Comparison of ENCODE assay signal across 27 cellular contexts in the genomic region with DNA sequence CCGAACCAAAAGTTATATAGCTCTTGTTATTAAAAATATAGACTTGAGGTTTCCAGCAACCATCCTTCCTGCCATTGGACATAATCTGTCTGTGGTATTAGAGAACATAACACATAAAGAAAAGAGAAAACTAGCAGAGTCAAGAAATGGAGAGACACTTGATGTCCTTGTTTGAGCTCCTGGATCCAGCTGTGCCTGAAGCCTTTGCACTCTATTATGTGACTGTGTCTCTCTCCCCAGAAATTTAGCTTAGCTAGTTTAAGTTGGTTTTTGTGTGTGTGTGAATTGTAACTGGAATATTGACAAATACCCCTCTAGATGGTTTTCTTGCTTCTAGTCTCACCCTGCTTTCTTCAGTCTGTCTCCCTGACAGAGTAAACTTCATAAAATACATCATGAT.
"Had no signal": no experiment of that assay in that cellular context is flagged by ENCODE, and none has a peak within 500 bp of the region (broad histone marks: within the 10 kb centered on the region; RNA-seq: fewer than 3 reads in every experiment).

No MANE protein-coding gene starts in this region.

- FAIRE-seq: urothelium cell line had no signal

- H3K4me1 ChIP-seq: tibial artery, uterus had no signal

- H3K4me3 ChIP-seq: stomach, suprapubic skin, testis, thoracic aorta, thyroid gland, tibial artery, tibial nerve, transverse colon, upper lobe of left lung, upper lobe of right lung, uterus, vagina had no signal

- DNase-seq: stimulated activated CD4-positive, alpha-beta T cell treated with anti-CD3 and anti-CD28 coated beads, Interleukin-2, amount 100 ng/mL, for 48 hours; stimulated activated CD4-positive, alpha-beta T cell treated with anti-CD3 and anti-CD28 coated beads, Interleukin-4, amount 100 ng/mL, for 1 hour; stimulated activated CD4-positive, alpha-beta T cell treated with anti-CD3 and anti-CD28 coated beads, Interleukin-4, amount 100 ng/mL, for 24 hours; stimulated activated CD4-positive, alpha-beta T cell treated with anti-CD3 and anti-CD28 coated beads, Interleukin-4, amount 100 ng/mL, for 4 hours; stimulated activated CD8-positive, alpha-beta memory T cell treated with anti-CD3 and anti-CD28 coated beads, Interleukin-4, amount 100 ng/mL, for 48 hours; stimulated activated naive B cell treated with anti-CD40 and anti-IgM and Interleukin-4, amounts not matched to agents 10 μg/mL and 1 μg/mL and 100 μg/mL, for 72 hours; stimulated activated naive CD4-positive, alpha-beta T cell; stimulated activated naive CD4-positive, alpha-beta T cell treated with Interleukin-2 at 50 U/mL for 16 hours; stimulated activated naive CD8-positive, alpha-beta T cell treated with anti-CD3 and anti-CD28 coated beads, Interleukin-15, amount 100 ng/mL, for 72 hours; stimulated activated naive CD8-positive, alpha-beta T cell treated with anti-CD3 and anti-CD28 coated beads, Interleukin-15, Interleukin-2, amounts not matched to agents 100 U/mL and 50 U/mL, for 24 hours; stomach; substantia nigra; testis; thyroid gland; tibial artery; transverse colon; trophoblast cell; upper lobe of left lung; upper lobe of right lung; uterus had no signal

- H3K36me3 ChIP-seq: stomach, suprapubic skin, thoracic aorta, thyroid gland, tibial artery, tibial nerve, transverse colon, upper lobe of left lung, upper lobe of right lung, uterus, vagina had no signal

- H3K9me3 ChIP-seq: stomach, suprapubic skin, testis, thoracic aorta, thyroid gland, tibial artery, tibial nerve, transverse colon, upper lobe of left lung, upper lobe of right lung, uterus, vagina had no signal

- ATAC-seq: stimulated activated effector memory CD8-positive, alpha-beta T cell treated with anti-CD3 and anti-CD28 coated beads, Interleukin-12 subunit alpha, Interleukin-12 subunit beta, amount 100 ng/mL, for 72 hours; stimulated activated memory B cell treated with anti-CD40 and anti-IgM and Interleukin-4, amounts not matched to agents 10 μg/mL and 1 μg/mL and 100 μg/mL, for 72 hours; stimulated activated naive B cell treated with anti-CD40 and anti-IgM and Interleukin-4, amounts not matched to agents 10 μg/mL and 1 μg/mL and 100 μg/mL, for 72 hours; stimulated activated naive CD8-positive, alpha-beta T cell treated with anti-CD3 and anti-CD28 coated beads, Interleukin-15, amount 100 ng/mL, for 72 hours; stimulated activated naive CD8-positive, alpha-beta T cell treated with anti-CD3 and anti-CD28 coated beads, Interleukin-15, Interleukin-2, amounts not matched to agents 100 U/mL and 50 U/mL, for 24 hours; upper lobe of right lung had no signal

- H3K27ac ChIP-seq: stomach, suprapubic skin, testis, thoracic aorta, thyroid gland, tibial artery, tibial nerve, transverse colon, upper lobe of left lung, upper lobe of right lung, uterus, vagina had no signal

- H3K27me3 ChIP-seq: stomach, suprapubic skin, testis, thyroid gland, tibial nerve, transverse colon, upper lobe of left lung, upper lobe of right lung, uterus, vagina had no signal
